In genomic region chr5:62386824-62387223, GRCh38 we compare ENCODE assay signal across 1 cellular context.
TF ChIP-seq lines count a peak whose summit lies in the region.

No MANE protein-coding gene starts in this region.

TF ChIP-seq in IMR-90, 13 proteins besides CTCF, POLR2A, EP300 and RAD21:
- TF ChIP-seq CHD1 (IDR thresholded peaks at IDR 0.05; ENCODE audit: low read depth, low read length) (no peak), CEBPB (IDR thresholded peaks at IDR 0.05; ENCODE audit: low read depth, low read length) (no peak), FOS (IDR thresholded peaks at IDR 0.05; ENCODE audit: low read depth, low read length) (no peak), MAZ (IDR thresholded peaks at IDR 0.05; ENCODE audit: borderline replicate concordance, low read depth, low read length) (no peak), RFX5 (IDR thresholded peaks at IDR 0.05; ENCODE audit: low read depth, low read length) (no peak)
